ENCODE assay signal across 8 cellular contexts in the genomic region with DNA sequence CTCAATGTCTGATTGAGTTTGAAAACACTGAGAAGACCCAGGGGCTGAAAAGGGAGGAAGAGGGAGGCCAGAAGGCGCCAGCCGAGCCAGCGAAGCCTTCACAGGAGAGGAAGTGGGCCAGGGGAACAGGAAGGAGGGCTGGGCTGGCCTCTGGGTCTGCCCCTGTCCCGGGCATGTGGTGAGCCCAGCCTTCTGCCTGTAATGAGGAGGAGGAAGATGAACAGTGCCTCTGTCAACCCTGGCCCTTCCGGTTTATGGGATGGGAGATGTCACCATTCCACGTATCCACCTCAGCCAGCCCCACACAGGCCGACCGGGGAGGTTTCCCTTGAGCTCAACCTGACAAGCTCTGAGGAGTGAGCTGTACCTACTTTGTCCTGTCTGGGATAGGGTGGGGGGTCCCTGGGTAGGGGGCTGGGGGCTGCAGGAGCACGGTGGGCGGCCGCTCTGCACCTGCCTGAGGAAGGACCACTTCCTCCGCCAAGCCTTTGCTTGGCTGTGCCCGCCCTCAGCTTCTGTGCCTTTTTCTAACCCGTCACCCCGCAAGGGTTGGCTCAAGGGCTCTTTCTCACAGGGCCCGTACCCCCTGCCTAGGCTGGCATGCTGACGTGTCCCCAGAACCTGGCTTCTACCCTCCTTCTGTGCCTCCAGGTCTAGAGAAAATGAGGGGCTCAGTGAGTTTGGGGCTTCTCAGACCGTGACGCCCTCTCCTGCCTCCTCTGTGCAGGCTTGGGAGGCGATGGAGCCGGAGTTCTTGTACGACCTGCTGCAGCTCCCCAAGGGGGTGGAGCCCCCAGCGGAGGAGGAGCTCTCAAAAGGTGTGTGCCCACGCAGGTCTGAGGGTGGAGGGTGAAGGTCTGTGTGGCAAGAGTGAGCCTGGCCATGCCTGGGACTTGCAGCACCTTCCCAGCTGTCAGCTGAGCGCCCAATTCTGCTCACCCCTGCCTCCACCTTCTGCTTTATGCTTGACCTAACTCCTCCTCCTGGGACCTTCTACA.
DNase-seq lines count a peak whose midpoint lies in the region; ATAC-seq and TF ChIP-seq lines count a peak whose summit lies in the region.

No MANE protein-coding gene starts in this region.

- H2AFZ ChIP-seq in Loucy (ENCODE audit: low read length): no peak overlapping the region

- H3K27ac ChIP-seq in muscle layer of duodenum (ENCODE audit: low read length): peak overlapping the region; percentile 45

- peak overlapping the region; percentile 96 for H3K9ac ChIP-seq in Loucy (ENCODE audit: low read depth, low read length, poor library complexity, severe bottlenecking)

- H4K20me1 ChIP-seq in Loucy (ENCODE audit: insufficient read depth, low read length, poor library complexity, severe bottlenecking): peaks cover 18% of the 10 kb centered on the region

- H3K4me1 ChIP-seq in Loucy (ENCODE audit: insufficient read depth, low read length, poor library complexity, severe bottlenecking) (peaks cover 51% of the 10 kb centered on the region), muscle layer of duodenum (ENCODE audit: control insufficient read depth in 1 of 2, insufficient read depth in 2 of 2, low read length in 2 of 2) (no peaks in the 10 kb centered on the region)

- H3K4me3 ChIP-seq in Loucy (ENCODE audit: low read length, poor library complexity, severe bottlenecking) (peak overlapping the region; percentile 89), muscle layer of duodenum (ENCODE audit: low read depth in 1 of 2, low read length in 2 of 2) (peak overlapping the region; percentile 42 to 48)

- H3K27me3 ChIP-seq in Loucy (ENCODE audit: insufficient read depth, low read length, poor library complexity, severe bottlenecking) (no peaks in the 10 kb centered on the region), muscle layer of duodenum (ENCODE audit: low read depth, low read length) (no peaks in the 10 kb centered on the region)

- H3K4me2 ChIP-seq in Loucy (ENCODE audit: low read depth, low read length, poor library complexity, severe bottlenecking): peak overlapping the region; percentile 77

- peaks cover 51% of the 10 kb centered on the region for H3K79me2 ChIP-seq in Loucy (ENCODE audit: insufficient read depth, low read length)

- H3K36me3 ChIP-seq in Loucy (ENCODE audit: insufficient read depth, low read length) (peaks cover 12% of the 10 kb centered on the region; the same call in 1 of the 2 replicates), muscle layer of duodenum (ENCODE audit: control insufficient read depth in 1 of 2, insufficient read depth in 2 of 2, low read length in 2 of 2) (no peaks in the 10 kb centered on the region)

- H3K9me3 ChIP-seq in Loucy (ENCODE audit: insufficient read depth, low read depth, low read length) (no peaks in the 10 kb centered on the region), muscle layer of duodenum (ENCODE audit: control insufficient read depth in 1 of 2, low read length in 2 of 2) (no peaks in the 10 kb centered on the region)

- DNase-seq in Ammon's horn (ENCODE audit: low spot score): peak; percentile 66
- peak; percentile 22 for DNase-seq in activated gamma-delta T cell treated with anti-CD3 and anti-CD28 coated beads, Interleukin-2, amount 50 U/mL, for 16 hours (ENCODE audit: low read depth)
- DNase-seq in OCI-M2 (lab: John Stamatoyannopoulos, UW; ENCODE audit: unreplicated experiment): no peak
- no peak for DNase-seq in NCI-H1436 (lab: John Stamatoyannopoulos, UW)

- no peak for ATAC-seq in GM18858 (IDR thresholded peaks at IDR 0.05; ENCODE audit: unreplicated experiment)
- ATAC-seq in HG03469 (IDR thresholded peaks at IDR 0.05; ENCODE audit: unreplicated experiment): no peak

- H3F3A ChIP-seq in Loucy (ENCODE audit: low read depth): no peaks in the 10 kb centered on the region

- TF ChIP-seq CTCF in Loucy (conservative IDR thresholded peaks at IDR 0.05; ENCODE audit: low read length): no peak

- no peaks in the 10 kb centered on the region for H3K9me2 ChIP-seq in Loucy (replicated peaks; ENCODE audit: low read depth, low read length)

Comparison
In these comparisons a context has a peak if more than half of its experiments do, and no peak if none do; other contexts are left out.
1. DNase-seq: peak in Ammon's horn (single experiment) and activated gamma-delta T cell treated with anti-CD3 and anti-CD28 coated beads, Interleukin-2, amount 50 U/mL, for 16 hours (single experiment); none in OCI-M2 (single experiment) and NCI-H1436 (single experiment).